Comparison of ENCODE assay signal across 9 cellular contexts in the genomic region with DNA sequence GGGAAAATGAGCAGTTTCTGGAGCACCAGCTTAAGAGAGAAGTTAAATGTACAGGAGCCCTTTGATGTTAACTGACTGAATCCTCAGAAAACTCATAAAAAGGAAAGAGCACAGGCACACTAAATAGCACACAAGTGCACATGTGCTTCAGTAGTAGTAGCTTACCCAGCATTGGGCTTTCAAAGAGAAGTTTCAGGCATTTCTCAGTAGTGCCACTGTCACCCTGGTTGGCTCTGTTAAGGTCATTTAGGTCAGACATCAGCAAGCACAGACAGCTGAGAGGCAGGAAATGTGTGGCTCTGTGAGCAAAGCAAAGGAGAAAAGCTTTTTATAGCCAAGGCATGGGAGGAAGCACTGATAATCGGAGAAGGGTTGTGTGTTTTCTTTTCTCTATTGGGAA.
DNase-seq lines count a peak whose midpoint lies in the region; ATAC-seq, FAIRE-seq and TF ChIP-seq lines count a peak whose summit lies in the region.
"Had no signal": no experiment of that assay in that cellular context is flagged by ENCODE, and none has a peak within 500 bp of the region (broad histone marks: within the 10 kb centered on the region; RNA-seq: fewer than 3 reads in every experiment).

No MANE protein-coding gene starts in this region.

- H3K36me3 ChIP-seq in neuronal stem cell (replicated peaks in 1 of 2; ENCODE audit: control insufficient read depth in 2 of 2, insufficient read depth in 2 of 2, low read length in 2 of 2) (no peaks in the 10 kb centered on the region), HAP-1 (replicated peaks) (no peaks in the 10 kb centered on the region)

- ATAC-seq in GM18861 (IDR thresholded peaks at IDR 0.05; ENCODE audit: unreplicated experiment), result peak; percentile 41

- peak in 1 of 2 experiments; percentile 29 for DNase-seq in HL-60 (ENCODE audit: low read depth in 1 of 2, low spot score in 1 of 2)
- peak; percentile 16 for DNase-seq in astrocyte of the hippocampus (ENCODE audit: low read depth, low spot score)
- DNase-seq in neuronal stem cell (ENCODE audit: low spot score), result no peak
- no peak for DNase-seq in GM19239 (ENCODE audit: insufficient read length, low spot score)
- DNase-seq in DMS 273 treated with DMSO at 0.1 percent for 48 hours (lab: John Stamatoyannopoulos, UW), result no peak
- no peak for DNase-seq in HAP-1 (ENCODE audit: low spot score in 2 of 2)
- no peak for DNase-seq in kidney tubule cell (ENCODE audit: low spot score)
- DNase-seq: SIG-M5 had no signal

- no peak overlapping the region for H4K91ac ChIP-seq in neuronal stem cell (ENCODE audit: low read depth, low read length, poor library complexity)

- no peak overlapping the region for H2AK5ac ChIP-seq in neuronal stem cell (ENCODE audit: low read depth, low read length)

- H3K18ac ChIP-seq in neuronal stem cell (ENCODE audit: low read length), result no peak overlapping the region

- no peak overlapping the region for H2BK5ac ChIP-seq in neuronal stem cell (ENCODE audit: low read length)

- H2BK12ac ChIP-seq in neuronal stem cell (ENCODE audit: low read length), result no peak overlapping the region

- H3K27ac ChIP-seq in HL-60 (replicated peaks), result peak overlapping the region; percentile 60
- H3K27ac ChIP-seq in neuronal stem cell (replicated peaks; ENCODE audit: low read length), result no peak overlapping the region

- H2AFZ ChIP-seq in neuronal stem cell (ENCODE audit: low read length), result peak overlapping the region; percentile 51

- H3K23ac ChIP-seq in neuronal stem cell (ENCODE audit: low read depth, low read length, poor library complexity), result no peak overlapping the region

- no peak overlapping the region for H3K4me2 ChIP-seq in neuronal stem cell (ENCODE audit: insufficient read depth, low read length, poor library complexity, severe bottlenecking)

- H3K4me1 ChIP-seq in neuronal stem cell (ENCODE audit: control insufficient read depth in 2 of 2, insufficient read depth in 1 of 2, low read depth in 1 of 2, low read length in 2 of 2) (peaks cover 14 to 19% of the 10 kb centered on the region in 2 donors), HAP-1 (peaks cover 45% of the 10 kb centered on the region)

- no peak overlapping the region for H2BK120ac ChIP-seq in neuronal stem cell (ENCODE audit: low read depth, low read length)

- no peaks in the 10 kb centered on the region for H3K79me1 ChIP-seq in neuronal stem cell (ENCODE audit: low read depth, low read length)

- H3K4me3 ChIP-seq in HL-60 (replicated peaks; ENCODE audit: insufficient read depth, low read length) (no peak overlapping the region), neuronal stem cell (ENCODE audit: low read length in 2 of 2) (no peak overlapping the region), HAP-1 (no peak overlapping the region)

- TF ChIP-seq CTCF in HL-60 (IDR thresholded peaks at IDR 0.05; ENCODE audit: insufficient read depth, low read length), result no peak

- WGBS in neuronal stem cell (ENCODE audit: extremely low coverage in 2 of 2, insufficient read length in 2 of 2, insufficient replicate concordance in 1 of 2), 2 donors, result no CpG with 5 or more reads among the region's 1 CpG

- H3K9ac ChIP-seq in neuronal stem cell (ENCODE audit: low read depth, low read length, poor library complexity), result no peak overlapping the region

- no peak for FAIRE-seq in GM19239 (lab: Jason Lieb, UNC)

- H3K27me3 ChIP-seq in HL-60 (ENCODE audit: insufficient read depth, poor library complexity, severe bottlenecking) (no peaks in the 10 kb centered on the region), neuronal stem cell (ENCODE audit: control insufficient read depth in 3 of 3, insufficient read depth in 3 of 3, low read depth in 1 of 3, low read length in 3 of 3) (peaks cover 0 to 2% (median 0%) of the 10 kb centered on the region in 3 experiments), HAP-1 (ENCODE audit: low read depth) (no peaks in the 10 kb centered on the region)

- no peak overlapping the region for H4K8ac ChIP-seq in neuronal stem cell (ENCODE audit: low read depth, low read length)

- H3K4ac ChIP-seq in neuronal stem cell (ENCODE audit: low read length), result no peak overlapping the region

- H3K9me3 ChIP-seq in neuronal stem cell (replicated peaks in 1 of 2; ENCODE audit: control insufficient read depth in 2 of 2, insufficient read depth in 1 of 2, low read depth in 1 of 2, low read length in 2 of 2) (no peaks in the 10 kb centered on the region), HAP-1 (no peaks in the 10 kb centered on the region)

- no peak overlapping the region for H3K14ac ChIP-seq in neuronal stem cell (ENCODE audit: low read length)

- in situ Hi-C loops in HAP-1 (cut with MboI; ENCODE audit: low sequenced_read_pairs), result no loop called here

- H2BK15ac ChIP-seq in neuronal stem cell (ENCODE audit: low read length), result no peak overlapping the region
